Comparison of ENCODE assay signal across 8 cellular contexts in genomic region chrX:101051549-101052302, GRCh38. TPM values are rescaled to one million over a fixed set of nuclear protein-coding genes. Genes with fewer than 3 reads are reported as not detected.
DNase-seq lines count a peak whose midpoint lies in the region; ATAC-seq and TF ChIP-seq lines count a peak whose summit lies in the region.

TRMT2B (minus strand) TSS chrX:101052111; CDS start chrX:101042289, 9,822 bp downstream.

- H3K4me3 Mint-ChIP-seq in WTC11 = peak within 1 kb of the TSS; percentile 76

- H3K4me1 Mint-ChIP-seq in WTC11 = peaks cover 2% of the 10 kb centered on the region; the same call in 1 of the 2 replicates

- H3K27ac Mint-ChIP-seq in WTC11 = peak within 1 kb of the TSS; percentile 84

- POLR2A ChIA-PET in AG04450 (lab: Yijun Ruan, JAX) (no interaction called here), WTC11 (lab: Charles Lee) (no interaction called here)

- no peak for TF ChIP-seq CTCF in AG04450 (IDR thresholded peaks at IDR 0.05; ENCODE audit: low read depth, low read length)
- no peak for TF ChIP-seq CTCF in WTC11 (IDR thresholded peaks at IDR 0.05)
- TF ChIP-seq CTCF in cardiac fibroblast (IDR thresholded peaks at IDR 0.05; ENCODE audit: low read depth, low read length) = no peak

- H3K27me3 Mint-ChIP-seq in WTC11 (ENCODE audit: low read depth) = no peaks in the 10 kb centered on the region

- peak within 1 kb of the TSS; percentile 75 for H3K27ac ChIP-seq in AG04450 (ENCODE audit: low read depth, low read length)

- no peaks in the 10 kb centered on the region for H3K27me3 ChIP-seq in AG04450 (ENCODE audit: control insufficient read depth, insufficient read depth, low read length)

- CTCF ChIA-PET in AG04450 (lab: Charles Lee) = no interaction called here
- CTCF ChIA-PET in WTC11 (lab: Charles Lee) = no interaction called here

- H3K9me3 Mint-ChIP-seq in WTC11 = peaks cover 5% of the 10 kb centered on the region

- H3K9me3 ChIP-seq in AG04450 (ENCODE audit: control insufficient read depth, insufficient read depth, low read length) = no peaks in the 10 kb centered on the region

- H3K36me3 Mint-ChIP-seq in WTC11 = peaks cover 4% of the 10 kb centered on the region; the same call in 1 of the 2 replicates

- H3K4me3 ChIP-seq in AG04450 (ENCODE audit: low read depth, low read length) (peak within 1 kb of the TSS; percentile 68), cardiac fibroblast (replicated peaks in 1 of 2; ENCODE audit: low read depth in 2 of 2, low read length in 2 of 2) (peak within 1 kb of the TSS; percentile 50 to 63)

- ATAC-seq in GM18868 (IDR thresholded peaks at IDR 0.05; ENCODE audit: unreplicated experiment) (peak; percentile 93), HG03103 (IDR thresholded peaks at IDR 0.05; ENCODE audit: low read depth, unreplicated experiment) (peak; percentile 91), WTC11 (peak; percentile 90)

- peak; percentile 10 for DNase-seq in AG04450 (ENCODE audit: low read depth, low spot score)
- DNase-seq in NCI-H2196 (lab: John Stamatoyannopoulos, UW; ENCODE audit: unreplicated experiment) = peak; percentile 66
- peak; percentile 57 for DNase-seq in WTC11 (ENCODE audit: low spot score)
- peak; percentile 68 to 76 for DNase-seq in cardiac fibroblast (ENCODE audit: low read depth in 2 of 2)
- DNase-seq in islet precursor cell = peak; percentile 81
- DNase-seq in stimulated activated CD4-positive, alpha-beta T cell treated with anti-CD3 and anti-CD28 coated beads, Interleukin-12 subunit alpha, Interleukin-12 subunit beta, amount 100 ng/mL, for 4 hours = peak; percentile 69

TF ChIP-seq in WTC11, 78 proteins besides CTCF, POLR2A, EP300 and RAD21:
- TF ChIP-seq FOXK1 (CRISPR knock-in tag; IDR thresholded peaks at IDR 0.05) = 0 out of 2 replicates have a peak, but pooled peaks have one; percentile 13
- no peak for TF ChIP-seq ZBTB43 (CRISPR knock-in tag; IDR thresholded peaks at IDR 0.05)

RNA-seq across cellular contexts. Expression of gene TRMT2B, which starts in this region (rescaled TPM):
- polyA plus RNA-seq in AG04450 (2011; rRNA removed) = 12.1 and 14.2 TPM in 2 replicates
- polyA minus RNA-seq in AG04450 (2011; rRNA and poly(A)+ RNA removed) = 14.3 and 14.4 TPM in 2 replicates
- total RNA-seq in WTC11 (2021) = 14.3 to 17.3 TPM (median 15.4 TPM) in 3 replicates

Comparison
In these comparisons a context has a peak if more than half of its experiments do, and no peak if none do; other contexts are left out.
1. Peak in every context shown above with its lines: DNase-seq, ATAC-seq, H3K4me3 ChIP-seq and H3K27ac ChIP-seq.
2. DNase-seq: peak in every context shown above with its lines; median percentile 81 in islet precursor cell; 72 in cardiac fibroblast; 69 in stimulated activated CD4-positive, alpha-beta T cell treated with anti-CD3 and anti-CD28 coated beads, Interleukin-12 subunit alpha, Interleukin-12 subunit beta, amount 100 ng/mL, for 4 hours; 66 in NCI-H2196; 57 in WTC11; 10 in AG04450.